In genomic region chr1:185157599-185158469, GRCh38 we compare ENCODE assay signal across 8 cellular contexts. TPM values are rescaled to one million over a fixed set of nuclear protein-coding genes. Genes with fewer than 3 reads are reported as not detected.
DNase-seq lines count a peak whose midpoint lies in the region; ATAC-seq, FAIRE-seq and TF ChIP-seq lines count a peak whose summit lies in the region.

No MANE protein-coding gene starts in this region.

- TF ChIP-seq CTCF in DOHH2 (IDR thresholded peaks at IDR 0.05; ENCODE audit: low read depth, low read length, poor library complexity, severe bottlenecking), result no peak
- no peak for TF ChIP-seq CTCF in LNCaP clone FGC (IDR thresholded peaks at IDR 0.05; ENCODE audit: control insufficient read depth, extremely low read depth, insufficient read depth)
- no peak for TF ChIP-seq CTCF in kidney (IDR thresholded peaks at IDR 0.05; ENCODE audit: borderline replicate concordance, extremely low read depth, insufficient read depth)

- H3K4me1 ChIP-seq in DOHH2 (ENCODE audit: control insufficient read depth, low read length) (peaks cover 45% of the 10 kb centered on the region), kidney (ENCODE audit: control insufficient read depth in 1 of 2, insufficient read depth in 1 of 2, low read depth in 1 of 2, low read length in 2 of 2) (peaks cover 8 to 19% of the 10 kb centered on the region in 2 donors), stomach smooth muscle (ENCODE audit: control insufficient read depth, insufficient read depth, low read length) (peaks cover 3% of the 10 kb centered on the region)

- intact Hi-C loops in kidney (cut with DNase I), result no loop called here

- in situ Hi-C loops in KBM-7 (cut with MboI; ENCODE audit: low pct_unique_long_range_greater_than_20kb, low sequenced_read_pairs), result loop anchor here (25.0 kb wide), 1 partner anchor 171 kb away; no protein-coding TSS in a partner anchor

- no peak for FAIRE-seq in kidney (lab: Jason Lieb, UNC)

- H3K4me3 ChIP-seq in DOHH2 (ENCODE audit: low read length), result peak overlapping the region; percentile 97
- H3K4me3 ChIP-seq in LNCaP clone FGC (ENCODE audit: low read depth, low read length), result peak overlapping the region; percentile 88
- H3K4me3 ChIP-seq in kidney (ENCODE audit: low read length in 2 of 2), result peak overlapping the region; percentile 84 to 94
- H3K4me3 ChIP-seq in stomach smooth muscle (ENCODE audit: low read length in 2 of 2), result peak overlapping the region; percentile 92 to 94

- H3K27me3 ChIP-seq in DOHH2 (ENCODE audit: control insufficient read depth, low read length), result no peaks in the 10 kb centered on the region
- H3K27me3 ChIP-seq in stomach smooth muscle (ENCODE audit: control insufficient read depth in 1 of 2, insufficient read depth in 2 of 2, low read length in 2 of 2), result no peaks in the 10 kb centered on the region

- H3K9me3 ChIP-seq in DOHH2 (ENCODE audit: control insufficient read depth, insufficient read depth, low read length), result no peaks in the 10 kb centered on the region
- H3K9me3 ChIP-seq in kidney (ENCODE audit: control insufficient read depth in 1 of 2, low read length in 2 of 2), result no peaks in the 10 kb centered on the region
- H3K9me3 ChIP-seq in stomach smooth muscle (ENCODE audit: control insufficient read depth in 2 of 2, low read length in 2 of 2), result no peaks in the 10 kb centered on the region

- H3K36me3 ChIP-seq in DOHH2 (ENCODE audit: control insufficient read depth, low read length) (peaks cover 10% of the 10 kb centered on the region), kidney (ENCODE audit: control insufficient read depth in 1 of 2, insufficient read depth in 2 of 2, low read length in 2 of 2) (peaks cover 0 to 3% of the 10 kb centered on the region in 2 donors), stomach smooth muscle (ENCODE audit: control insufficient read depth in 2 of 2, insufficient read depth in 2 of 2, low read length in 2 of 2) (no peaks in the 10 kb centered on the region)

- H3K9ac ChIP-seq in kidney (ENCODE audit: low read length in 2 of 2) (peak overlapping the region; percentile 63 to 97), stomach smooth muscle (ENCODE audit: low read length in 2 of 2) (peak overlapping the region; percentile 85 to 96)

- H4K20me1 ChIP-seq in DOHH2 (ENCODE audit: control insufficient read depth, insufficient read depth, low read depth, low read length), result no peaks in the 10 kb centered on the region

- H3F3A ChIP-seq in DOHH2 (ENCODE audit: control insufficient read depth, insufficient read depth), result no peaks in the 10 kb centered on the region

- no peak for ATAC-seq in HG03097 (IDR thresholded peaks at IDR 0.05; ENCODE audit: low FRiP score, unreplicated experiment)

- H3K9me2 ChIP-seq in DOHH2 (replicated peaks; ENCODE audit: control insufficient read depth, low read length), result no peaks in the 10 kb centered on the region

- H3K27ac ChIP-seq in DOHH2 (ENCODE audit: low read depth, low read length) (no peak overlapping the region), angular gyrus (ENCODE audit: low read depth, low read length) (peak overlapping the region; percentile 93), kidney (ENCODE audit: low read depth in 2 of 2, low read length in 2 of 2) (peak overlapping the region in 1 of 2 donors; percentile 99), stomach smooth muscle (ENCODE audit: low read length) (peak overlapping the region; percentile 98)

- peaks cover 33% of the 10 kb centered on the region for H3K79me2 ChIP-seq in DOHH2 (ENCODE audit: control insufficient read depth, low read length)

- H3K4me2 ChIP-seq in DOHH2 (ENCODE audit: low read length), result peak overlapping the region; percentile 74

- DNase-seq in LNCaP clone FGC (ENCODE audit: low read depth) (no peak), kidney (no peak), KBM-7 (no peak), middle frontal gyrus (ENCODE audit: extremely low spot score, low spot score) (no peak)

RNA-seq across cellular contexts. Expression of gene SWT1, which starts 0.9 kb away (rescaled TPM):
- total RNA-seq in kidney, result 6.5 TPM
- 2.9 TPM for polyA plus RNA-seq in kidney (ENCODE audit: insufficient read depth, low read depth, low replicate concordance)

RNA-seq across cellular contexts. Expression of gene TRMT1L, which starts 1.1 kb away (rescaled TPM):
- 17.9 TPM for total RNA-seq in kidney
- 11.6 TPM for polyA plus RNA-seq in kidney (ENCODE audit: insufficient read depth, low read depth, low replicate concordance)
